ENCODE assay signal across 8 cellular contexts in the genomic region with DNA sequence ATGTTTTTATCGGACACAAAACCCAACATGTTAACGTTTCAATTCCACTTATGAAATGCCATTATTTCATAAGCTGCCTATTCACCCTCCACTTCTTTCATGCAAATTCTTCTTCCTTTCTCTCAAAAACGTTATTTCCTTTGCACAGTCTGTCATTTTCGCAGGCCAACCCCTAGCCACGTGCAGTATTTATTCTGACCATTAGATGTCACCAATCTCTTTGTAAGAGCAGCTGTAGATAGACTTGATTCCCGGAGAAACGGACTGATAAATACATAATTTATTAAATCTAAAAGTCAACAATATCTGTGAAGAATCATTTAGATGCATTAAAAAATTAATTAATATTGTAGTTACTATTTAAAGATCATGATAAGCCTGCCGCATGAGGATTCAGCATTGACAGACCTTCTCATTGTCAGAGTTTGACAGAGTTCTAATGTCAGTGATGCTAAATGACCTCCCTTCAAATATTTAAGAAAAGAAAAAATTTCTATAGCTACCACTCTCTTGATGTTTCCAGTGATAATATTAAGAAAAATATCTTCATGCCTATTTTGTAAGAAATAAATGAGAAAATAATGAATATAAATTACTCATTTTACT.
DNase-seq lines count a peak whose midpoint lies in the region; ATAC-seq, FAIRE-seq and TF ChIP-seq lines count a peak whose summit lies in the region.

No MANE protein-coding gene starts in this region.

- no peak overlapping the region for H3K4me3 ChIP-seq in K562
- H3K4me3 ChIP-seq in right lobe of liver: no peak overlapping the region

- no peaks in the 10 kb centered on the region for H3K27me3 ChIP-seq in K562 (ENCODE audit: control insufficient read depth in 2 of 2, insufficient read depth in 2 of 2, low read length in 2 of 2)
- H3K27me3 ChIP-seq in right lobe of liver: no peaks in the 10 kb centered on the region

- ATAC-seq in GM19463 (IDR thresholded peaks at IDR 0.05; ENCODE audit: unreplicated experiment): peak; percentile 92
- ATAC-seq in HG03354 (IDR thresholded peaks at IDR 0.05; ENCODE audit: poor library complexity, severe bottlenecking, unreplicated experiment): peak; percentile 88
- ATAC-seq in K562: 0 out of 3 replicates have a peak, but pooled peaks have one; percentile 37
- ATAC-seq in right lobe of liver: peak; percentile 59 to 73 (median 66)
- ATAC-seq in left colon: no peak

- no peak for FAIRE-seq in K562 (lab: Jason Lieb, UNC)

- DNase-seq in DMS53 treated with DMSO at 0.1 percent for 48 hours (lab: John Stamatoyannopoulos, UW; ENCODE audit: unreplicated experiment) (peak; percentile 26), NCI-H446 (lab: John Stamatoyannopoulos, UW) (peak; percentile 86 to 92), K562 (ENCODE audit: extremely low read depth in 1 of 4, low spot score in 3 of 4) (peak; percentile 12 to 18 (median 16)), right lobe of liver (no peak), left colon (no peak)
- DNase-seq in effector CD8-positive, alpha-beta T cell (lab: John Stamatoyannopoulos, UW): no peak

- H3K4me2 ChIP-seq in K562 (ENCODE audit: insufficient read depth, low read length): no peak overlapping the region

- no peaks in the 10 kb centered on the region for H3K4me1 ChIP-seq in K562 (replicated peaks in 1 of 2; ENCODE audit: control insufficient read depth in 2 of 2, insufficient read depth in 2 of 2, low read length in 2 of 2)
- no peaks in the 10 kb centered on the region for H3K4me1 ChIP-seq in right lobe of liver

- WGBS in K562 (ENCODE audit: insufficient coverage, low coverage, missing lambda C conversion rate): 1% methylated on average over 8 of the region's 8 CpGs
- WGBS in right lobe of liver (ENCODE audit: insufficient coverage, low coverage, low lambda C conversion rate, missing lambda C conversion rate): 7% methylated on average over 8 of the region's 8 CpGs

- in situ Hi-C loops in K562 (cut with MboI): no loop called here

- H3K9ac ChIP-seq in K562 (ENCODE audit: insufficient read depth in 1 of 2, low read depth in 2 of 2, low read length in 2 of 2): no peak overlapping the region

- TF ChIP-seq CTCF in K562 (IDR thresholded peaks at IDR 0.05 in 2 of 3, conservative IDR thresholded peaks at IDR 0.05 in 1 of 3; ENCODE audit: insufficient read depth in 2 of 3, low read depth in 1 of 3, low read length in 3 of 3) (peak in 2 of 3 experiments; percentile 43 to 45; a peak in 3 of 6 replicates), right lobe of liver (IDR thresholded peaks at IDR 0.05) (peak; percentile 35 to 67 (median 64))

- no peak for TF ChIP-seq POLR2A in K562 (conservative IDR thresholded peaks at IDR 0.05)
- no peak for TF ChIP-seq POLR2A in right lobe of liver (IDR thresholded peaks at IDR 0.05)

- CTCF ChIA-PET in K562 (lab: Yijun Ruan, JAX; ENCODE audit: low intra/inter-chr PET ratio): no interaction called here

- no peak overlapping the region for H2AFZ ChIP-seq in K562 (ENCODE audit: low read depth, low read length)

- H3K79me2 ChIP-seq in K562 (ENCODE audit: control insufficient read depth, insufficient read depth, low read length): no peaks in the 10 kb centered on the region

- H3K36me3 ChIP-seq in K562 (ENCODE audit: control insufficient read depth, insufficient read depth, low read length): no peaks in the 10 kb centered on the region
- H3K36me3 ChIP-seq in right lobe of liver: no peaks in the 10 kb centered on the region

- no TSS peak for BruUV-seq in K562 (replicated peaks; lab: Mats Ljungman, UMichigan)

- intact Hi-C loops in K562 (cut with micrococcal nuclease): no loop called here
- intact Hi-C loops in right lobe of liver (cut with DNase I): no loop called here
- intact Hi-C loops in left colon (cut with DNase I, micrococcal nuclease): no loop called here

- POLR2A ChIA-PET in K562 (lab: Yijun Ruan, JAX): no interaction called here

- peak; percentile 49 to 50; a peak in 3 of 4 replicates for TF ChIP-seq RAD21 in K562 (CRISPR knock-in tag; conservative IDR thresholded peaks at IDR 0.05 in 1 of 2, IDR thresholded peaks at IDR 0.05 in 1 of 2)

- TF ChIP-seq EP300 in K562 (IDR thresholded peaks at IDR 0.05; ENCODE audit: low read length): no peak

- no peaks in the 10 kb centered on the region for H3K9me1 ChIP-seq in K562 (ENCODE audit: control insufficient read depth, insufficient read depth, low read length)

- H3K27ac ChIP-seq in K562 (ENCODE audit: extremely low read depth, low read depth, low read length) (no peak overlapping the region), right lobe of liver (no peak overlapping the region)

- H4K20me1 ChIP-seq in K562 (replicated peaks; ENCODE audit: control insufficient read depth, insufficient read depth, low read length): no peaks in the 10 kb centered on the region

- no peaks in the 10 kb centered on the region for H3K9me3 ChIP-seq in K562 (replicated peaks; ENCODE audit: control insufficient read depth, insufficient read depth, low read depth, low read length)
- H3K9me3 ChIP-seq in right lobe of liver: no peaks in the 10 kb centered on the region

TF ChIP-seq in K562, 482 proteins besides CTCF, POLR2A, EP300 and RAD21:
- TF ChIP-seq HEY1 (CRISPR knock-in tag; IDR thresholded peaks at IDR 0.05; ENCODE audit: borderline replicate concordance): no peak
- no peak for TF ChIP-seq MEF2A (IDR thresholded peaks at IDR 0.05; ENCODE audit: control insufficient read depth, low read depth, low read length)
- TF ChIP-seq TCF7L2 (IDR thresholded peaks at IDR 0.05; ENCODE audit: low read depth, low read length): no peak

Comparison
In these comparisons a context has a peak if more than half of its experiments do, and no peak if none do; other contexts are left out.
1. DNase-seq: peak in DMS53 treated with DMSO at 0.1 percent for 48 hours (single experiment), NCI-H446 (2 of 2) and K562 (4 of 4); none in right lobe of liver (0 of 3), effector CD8-positive, alpha-beta T cell (single experiment) and left colon (0 of 2).